ENCODE assay signal across 17 cellular contexts in genomic region chr15:75193272-75193671, GRCh38. TPM values are rescaled to one million over a fixed set of nuclear protein-coding genes. Genes with fewer than 3 reads are reported as not detected.
A peak's percentile ranks its signal among the peaks of the same experiment; 100 is the strongest.
DNase-seq lines count a peak whose midpoint lies in the region; ATAC-seq and TF ChIP-seq lines count a peak whose summit lies in the region.
"Had no signal": no experiment of that assay in that cellular context is flagged by ENCODE, and none has a peak within 500 bp of the region (broad histone marks: within the 10 kb centered on the region; RNA-seq: fewer than 3 reads in every experiment).

No MANE protein-coding gene starts in this region.

- H3K27me3 Mint-ChIP-seq in chondrocyte (ENCODE audit: low read depth) = no peaks in the 10 kb centered on the region

- no peak for TF ChIP-seq POLR2A in suprapubic skin (IDR thresholded peaks at IDR 0.05)

- H3K4me3 ChIP-seq in right cardiac atrium (ENCODE audit: low read length) (no peak overlapping the region), H7 (ENCODE audit: insufficient read depth, low read depth, low read length) (no peak overlapping the region), osteoblast (ENCODE audit: insufficient read depth, low read length) (no peak overlapping the region), mesenchymal stem cell (ENCODE audit: insufficient read depth in 1 of 2, low read depth in 1 of 2, low read length in 2 of 2) (no peak overlapping the region), suprapubic skin (no peak overlapping the region)

- H3K14ac ChIP-seq in mesenchymal stem cell (ENCODE audit: low read length in 2 of 2) = no peak overlapping the region

- no peak overlapping the region for H3K4me3 Mint-ChIP-seq in chondrocyte (ENCODE audit: unreplicated experiment)
- H3K4me3 Mint-ChIP-seq: CD4-positive, alpha-beta memory T cell; IgD-negative memory B cell had no signal

- H3K4me1 Mint-ChIP-seq in chondrocyte (ENCODE audit: low read depth) = no peaks in the 10 kb centered on the region
- H3K4me1 Mint-ChIP-seq: CD4-positive, alpha-beta memory T cell had no signal

- H3K9me3 ChIP-seq in right cardiac atrium (ENCODE audit: control insufficient read depth, low read length) (no peaks in the 10 kb centered on the region), osteoblast (ENCODE audit: low read depth, low read length) (no peaks in the 10 kb centered on the region), mesenchymal stem cell (ENCODE audit: control insufficient read depth, low read length) (peaks cover 9% of the 10 kb centered on the region), suprapubic skin (no peaks in the 10 kb centered on the region)

- H3K23ac ChIP-seq in mesenchymal stem cell (ENCODE audit: low read length in 2 of 2) = no peak overlapping the region

- H3K4me2 ChIP-seq in osteoblast (ENCODE audit: insufficient read depth, low read length) = no peak overlapping the region
- H3K4me2 ChIP-seq in mesenchymal stem cell (ENCODE audit: low read length, poor library complexity, severe bottlenecking) = no peak overlapping the region

- H2BK15ac ChIP-seq in mesenchymal stem cell (ENCODE audit: low read depth, poor library complexity, severe bottlenecking) = no peak overlapping the region

- no peaks in the 10 kb centered on the region for H3K79me1 ChIP-seq in mesenchymal stem cell (replicated peaks; ENCODE audit: low read length, poor library complexity, severe bottlenecking)

- H3K18ac ChIP-seq in mesenchymal stem cell (ENCODE audit: low read depth in 1 of 2, low read length in 2 of 2) = no peak overlapping the region

- 74% methylated on average over 3 of the region's 3 CpGs for WGBS in right cardiac atrium
- 25% methylated on average over 1 of the region's 3 CpGs for WGBS in mesenchymal stem cell
- 84% methylated on average over 3 of the region's 3 CpGs for WGBS in suprapubic skin

- peak in 2 of 3 donors; percentile 16 to 26 for DNase-seq in right cardiac atrium
- no peak for DNase-seq in left ventricle myocardium superior
- peak; percentile 63 for DNase-seq in H7
- DNase-seq in chondrocyte (ENCODE audit: low spot score) = peak; percentile 65
- DNase-seq in osteoblast (ENCODE audit: insufficient read length, low spot score, missing footprints) = peak; percentile 42
- no peak for DNase-seq in mesenchymal stem cell
- no peak for DNase-seq in suprapubic skin (ENCODE audit: low spot score in 2 of 2)
- DNase-seq: ACHN; CD4-positive, alpha-beta memory T cell; DMS153; DMS79 treated with DMSO at 0.1 percent for 48 hours; EL; GOT3; HCEC 1CT had no signal

- H3K9ac ChIP-seq in mesenchymal stem cell (ENCODE audit: low read length) = no peak overlapping the region

- H3K27ac ChIP-seq in right cardiac atrium (ENCODE audit: low read length) (no peak overlapping the region), osteoblast (ENCODE audit: low read depth, low read length) (no peak overlapping the region), mesenchymal stem cell (ENCODE audit: low read length, poor library complexity, severe bottlenecking) (no peak overlapping the region), suprapubic skin (no peak overlapping the region)
- H3K27ac ChIP-seq: C4-2B had no signal

- H3K36me3 ChIP-seq in H7 (replicated peaks; ENCODE audit: control insufficient read depth, insufficient read depth, low read length) (no peaks in the 10 kb centered on the region), osteoblast (ENCODE audit: insufficient read depth, low read length) (no peaks in the 10 kb centered on the region), mesenchymal stem cell (ENCODE audit: control insufficient read depth in 1 of 2, insufficient read depth in 2 of 2, low read depth in 1 of 2, low read length in 2 of 2) (no peaks in the 10 kb centered on the region), suprapubic skin (no peaks in the 10 kb centered on the region)

- H2BK12ac ChIP-seq in mesenchymal stem cell (ENCODE audit: low read length in 2 of 2) = no peak overlapping the region

- no peak for TF ChIP-seq EP300 in suprapubic skin (IDR thresholded peaks at IDR 0.05)

- H3K27ac Mint-ChIP-seq in chondrocyte (ENCODE audit: unreplicated experiment) = no peak overlapping the region
- H3K27ac Mint-ChIP-seq: CD4-positive, alpha-beta memory T cell had no signal

- H3K4me1 ChIP-seq in right cardiac atrium (ENCODE audit: control insufficient read depth, insufficient read depth, low read length) (no peaks in the 10 kb centered on the region), osteoblast (ENCODE audit: insufficient read depth, low read length) (no peaks in the 10 kb centered on the region), mesenchymal stem cell (ENCODE audit: control insufficient read depth, insufficient read depth, low read depth, low read length) (peaks cover 12% of the 10 kb centered on the region), suprapubic skin (peaks cover 4% of the 10 kb centered on the region)

- no peak overlapping the region for H3K4ac ChIP-seq in mesenchymal stem cell (ENCODE audit: low read depth in 1 of 2, low read length in 2 of 2)

- no peak overlapping the region for H4K91ac ChIP-seq in mesenchymal stem cell (ENCODE audit: low read length)

- no peak overlapping the region for H2BK120ac ChIP-seq in mesenchymal stem cell (ENCODE audit: low read depth, low read length)

- no peak overlapping the region for H2AK5ac ChIP-seq in mesenchymal stem cell (ENCODE audit: low read length, severe bottlenecking)

- H4K8ac ChIP-seq in mesenchymal stem cell (ENCODE audit: low read length) = no peak overlapping the region

- H3K27me3 ChIP-seq in right cardiac atrium (ENCODE audit: control insufficient read depth, insufficient read depth) (no peaks in the 10 kb centered on the region), H7 (ENCODE audit: control insufficient read depth, insufficient read depth, low read length) (no peaks in the 10 kb centered on the region), osteoblast (ENCODE audit: insufficient read depth, low read length) (no peaks in the 10 kb centered on the region), mesenchymal stem cell (ENCODE audit: control insufficient read depth in 1 of 2, insufficient read depth in 1 of 2, low read length in 2 of 2) (peaks cover 21 to 58% of the 10 kb centered on the region in 2 experiments), suprapubic skin (no peaks in the 10 kb centered on the region)

- TF ChIP-seq CTCF in chondrocyte (IDR thresholded peaks at IDR 0.05) = no peak
- TF ChIP-seq CTCF in osteoblast (IDR thresholded peaks at IDR 0.05; ENCODE audit: extremely low read depth, low read depth, low read length) = no peak
- TF ChIP-seq CTCF in suprapubic skin (IDR thresholded peaks at IDR 0.05) = no peak

- H4K20me1 ChIP-seq in osteoblast (ENCODE audit: insufficient read depth, low read length) = no peaks in the 10 kb centered on the region

- intact Hi-C loops in right cardiac atrium (cut with DNase I) (loop anchor here in 1 of 4 donors (10.0 kb wide), 1 partner anchor 78 kb away; no protein-coding TSS in a partner anchor), left ventricle myocardium superior (cut with micrococcal nuclease) (no loop called here)

- no peaks in the 10 kb centered on the region for H3K36me3 Mint-ChIP-seq in chondrocyte (ENCODE audit: low read depth)
- H3K36me3 Mint-ChIP-seq: CD4-positive, alpha-beta memory T cell; IgD-negative memory B cell had no signal

- ATAC-seq in right cardiac atrium (no peak), left ventricle myocardium superior (no peak), GM21529 (IDR thresholded peaks at IDR 0.05; ENCODE audit: unreplicated experiment) (no peak)

- no peak overlapping the region for H2BK5ac ChIP-seq in mesenchymal stem cell (ENCODE audit: low read depth, low read length, poor library complexity, severe bottlenecking)

- no peaks in the 10 kb centered on the region for H3K9me3 Mint-ChIP-seq in chondrocyte (ENCODE audit: low read depth)
- H3K9me3 Mint-ChIP-seq: CD4-positive, alpha-beta memory T cell; IgD-negative memory B cell had no signal

- H3K79me2 ChIP-seq in osteoblast (ENCODE audit: insufficient read depth, low read length) = no peaks in the 10 kb centered on the region

- H2AFZ ChIP-seq in osteoblast (ENCODE audit: low read length) (no peak overlapping the region), mesenchymal stem cell (ENCODE audit: low read depth, low read length) (no peak overlapping the region)

RNA-seq across cellular contexts. Expression of gene C15orf39, which starts 8.4 kb away (rescaled TPM):
- total RNA-seq in right cardiac atrium (10 to 100 TPM in 2 of 4 donors, 1 to 10 TPM in 2; 7.4 to 12.7 (median 9.1) TPM), left ventricle myocardium superior (14.8 TPM), chondrocyte (12.2 to 33.4 TPM (median 32.9 TPM) in 3 replicates), osteoblast (4.7 and 6.5 TPM in 2 replicates), suprapubic skin (10 to 100 TPM; 33.0 to 35.2 (median 33.3) TPM)
- 5.3 TPM for polyA plus RNA-seq in right cardiac atrium
- total RNA-seq in H7 (2014; rRNA removed; shearing (Covaris generic)) = 35.9 and 37.1 TPM in 2 replicates
- polyA plus RNA-seq in mesenchymal stem cell (2013, experiment 1 of 2) = 12.4 TPM
- polyA plus RNA-seq in mesenchymal stem cell (2013, experiment 2 of 2) = 12.2 TPM

Comparison
In these comparisons a context has a peak if more than half of its experiments do, and no peak if none do; other contexts are left out.
1. DNase-seq: peak in right cardiac atrium (2 of 3), H7 (single experiment), chondrocyte (single experiment) and osteoblast (single experiment); none in left ventricle myocardium superior (single experiment), mesenchymal stem cell (single experiment) and suprapubic skin (0 of 2).